ENCODE assay signal across 9 cellular contexts in the genomic region with DNA sequence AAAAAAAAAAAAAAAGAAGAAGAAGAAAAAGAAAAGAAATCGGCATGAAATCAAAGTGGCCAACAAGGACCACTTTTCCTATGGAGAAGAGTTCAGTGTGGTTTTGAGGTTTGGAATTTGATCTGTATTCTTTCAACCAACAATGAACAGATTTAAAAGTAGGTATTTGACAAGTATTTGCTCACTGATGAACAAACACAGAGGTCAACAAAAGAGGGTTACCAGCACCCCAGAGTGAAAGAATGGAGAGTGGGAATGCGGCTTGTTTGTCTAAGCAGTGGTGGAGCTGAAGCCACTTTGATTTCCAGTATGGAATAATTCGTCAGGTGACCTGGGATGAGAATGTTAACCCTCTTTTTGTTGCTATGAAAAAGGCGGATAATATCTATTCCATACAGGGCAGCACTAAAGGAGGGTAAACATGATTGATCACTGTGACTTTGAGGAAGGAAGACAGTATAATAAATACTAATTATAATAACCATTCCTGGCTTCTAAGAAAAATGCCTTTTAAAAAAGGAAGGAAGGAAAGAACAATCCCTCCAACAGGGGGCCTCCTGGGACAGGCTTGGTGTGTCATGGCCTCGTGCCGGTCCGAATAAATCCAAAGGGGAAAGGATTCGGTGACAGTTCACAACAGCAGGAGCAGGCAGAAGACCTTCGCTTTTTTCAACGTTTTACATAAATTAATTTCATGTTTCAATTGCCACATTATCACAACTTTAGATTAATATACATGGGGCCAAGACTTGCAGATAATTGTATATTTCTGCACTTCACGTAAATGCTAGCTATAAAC. TPM values are rescaled to one million over a fixed set of nuclear protein-coding genes. Genes with fewer than 3 reads are reported as not detected.
A peak's percentile ranks its signal among the peaks of the same experiment; 100 is the strongest.
DNase-seq lines count a peak whose midpoint lies in the region; ATAC-seq and TF ChIP-seq lines count a peak whose summit lies in the region.
"Had no signal": no experiment of that assay in that cellular context is flagged by ENCODE, and none has a peak within 500 bp of the region (broad histone marks: within the 10 kb centered on the region; RNA-seq: fewer than 3 reads in every experiment).

No MANE protein-coding gene starts in this region.

- no peaks in the 10 kb centered on the region for H3K36me3 Mint-ChIP-seq in osteocyte (ENCODE audit: unreplicated experiment)
- H3K36me3 Mint-ChIP-seq: activated CD4-positive, alpha-beta memory T cell treated with anti-CD3 and anti-CD28 coated beads for 36 hours had no signal

- no peaks in the 10 kb centered on the region for H3K79me2 ChIP-seq in GM23248 (ENCODE audit: insufficient read depth)

- no peaks in the 10 kb centered on the region for H3F3A ChIP-seq in GM23248 (ENCODE audit: insufficient read depth)

- WGBS in GM23248 (ENCODE audit: low coverage in 1 of 2, low lambda C conversion rate in 2 of 2, missing lambda C conversion rate in 2 of 2), 2 experiments, result 49 to 53% methylated on average over 11 of the region's 11 CpGs

- H3K4me2 ChIP-seq in GM23248 (ENCODE audit: unreplicated experiment), result no peak overlapping the region

- no peaks in the 10 kb centered on the region for H3K4me1 ChIP-seq in GM23248 (ENCODE audit: insufficient read depth)

- no peak overlapping the region for H3K27ac ChIP-seq in GM23248

- H3K9ac ChIP-seq in GM23248, result no peak overlapping the region

- no peak overlapping the region for H3K4me3 Mint-ChIP-seq in osteocyte (ENCODE audit: unreplicated experiment)
- H3K4me3 Mint-ChIP-seq: activated CD4-positive, alpha-beta memory T cell treated with anti-CD3 and anti-CD28 coated beads for 36 hours had no signal

- H3K9me2 ChIP-seq in GM23248 (ENCODE audit: insufficient read depth), result no peaks in the 10 kb centered on the region

- H4K20me1 ChIP-seq in GM23248 (ENCODE audit: insufficient read depth), result no peaks in the 10 kb centered on the region

- peak; percentile 47 for DNase-seq in GM23248
- peak; percentile 25 to 72 for DNase-seq in NCI-H446 (lab: John Stamatoyannopoulos, UW)
- DNase-seq in dermis microvascular lymphatic vessel endothelial cell (ENCODE audit: low read depth in 2 of 2), result peak; percentile 14 to 44
- DNase-seq in osteocyte (ENCODE audit: extremely low spot score, unreplicated experiment), result no peak
- DNase-seq in NCI-H1436 treated with DMSO at 0.1 percent for 48 hours (lab: John Stamatoyannopoulos, UW), result no peak
- no peak for DNase-seq in stimulated activated CD4-positive, alpha-beta T cell treated with anti-CD3 and anti-CD28 coated beads, Interleukin-2, amount 100 ng/mL, for 24 hours
- DNase-seq in GM13977 (ENCODE audit: low spot score), result no peak
- DNase-seq: activated CD4-positive, alpha-beta memory T cell treated with anti-CD3 and anti-CD28 coated beads for 36 hours had no signal

- TF ChIP-seq CTCF in osteocyte (IDR thresholded peaks at IDR 0.05) (peak; percentile 38), GM13977 (IDR thresholded peaks at IDR 0.05; ENCODE audit: extremely low read depth, insufficient read depth, missing control alignments) (no peak)

- no peak overlapping the region for H3K4me3 ChIP-seq in GM23248

- no peaks in the 10 kb centered on the region for H3K36me3 ChIP-seq in GM23248 (ENCODE audit: low read depth)

- H3K4me1 Mint-ChIP-seq in osteocyte (ENCODE audit: unreplicated experiment), result peaks cover 13% of the 10 kb centered on the region

- no peak overlapping the region for H3K27ac Mint-ChIP-seq in osteocyte (ENCODE audit: unreplicated experiment)
- H3K27ac Mint-ChIP-seq: activated CD4-positive, alpha-beta memory T cell treated with anti-CD3 and anti-CD28 coated beads for 36 hours had no signal

- no peaks in the 10 kb centered on the region for H3K9me3 Mint-ChIP-seq in osteocyte (ENCODE audit: unreplicated experiment)
- H3K9me3 Mint-ChIP-seq: activated CD4-positive, alpha-beta memory T cell treated with anti-CD3 and anti-CD28 coated beads for 36 hours had no signal

- ATAC-seq in HG03432 (IDR thresholded peaks at IDR 0.05; ENCODE audit: unreplicated experiment), result no peak

- H3K9me3 ChIP-seq in GM23248 (ENCODE audit: low read depth), result no peaks in the 10 kb centered on the region

- in situ Hi-C loops in GM23248 (cut with MboI) (no loop called here), GM13977 (cut with MboI; ENCODE audit: low pct_unique_long_range_greater_than_20kb, low sequenced_read_pairs, unreplicated experiment) (loop anchor here (25.0 kb wide), 1 partner anchor 101 kb away; no protein-coding TSS in a partner anchor)

- peaks cover 49% of the 10 kb centered on the region for H3K27me3 ChIP-seq in GM23248 (replicated peaks; ENCODE audit: insufficient read depth)

- H2AFZ ChIP-seq in GM23248, result no peak overlapping the region

- peaks cover 60% of the 10 kb centered on the region for H3K27me3 Mint-ChIP-seq in osteocyte (ENCODE audit: unreplicated experiment)

RNA-seq across cellular contexts. Expression of a gene that starts 37.2 kb away (rescaled TPM):
- total RNA-seq in GM23248 (2014; rRNA removed; shearing (Covaris generic)), result not detected in 2 replicates
- polyA plus RNA-seq in GM23248 (2016; fragmentation: Nextera tagmentation; extraction: Ambion mirVana), result 0.14 TPM in 2 replicates
- total RNA-seq in dermis microvascular lymphatic vessel endothelial cell, result not detected in 2 replicates
- total RNA-seq in osteocyte, result 0.86 and 1.5 TPM in 2 replicates

Comparison
In these comparisons a context has a peak if more than half of its experiments do, and no peak if none do; other contexts are left out.
1. DNase-seq: peak in GM23248 (single experiment), NCI-H446 (2 of 2) and dermis microvascular lymphatic vessel endothelial cell (2 of 2); none in osteocyte (single experiment), NCI-H1436 treated with DMSO at 0.1 percent for 48 hours (single experiment), stimulated activated CD4-positive, alpha-beta T cell treated with anti-CD3 and anti-CD28 coated beads, Interleukin-2, amount 100 ng/mL, for 24 hours (0 of 2) and GM13977 (single experiment).